ENCODE assay signal across 35 cellular contexts in the genomic region with DNA sequence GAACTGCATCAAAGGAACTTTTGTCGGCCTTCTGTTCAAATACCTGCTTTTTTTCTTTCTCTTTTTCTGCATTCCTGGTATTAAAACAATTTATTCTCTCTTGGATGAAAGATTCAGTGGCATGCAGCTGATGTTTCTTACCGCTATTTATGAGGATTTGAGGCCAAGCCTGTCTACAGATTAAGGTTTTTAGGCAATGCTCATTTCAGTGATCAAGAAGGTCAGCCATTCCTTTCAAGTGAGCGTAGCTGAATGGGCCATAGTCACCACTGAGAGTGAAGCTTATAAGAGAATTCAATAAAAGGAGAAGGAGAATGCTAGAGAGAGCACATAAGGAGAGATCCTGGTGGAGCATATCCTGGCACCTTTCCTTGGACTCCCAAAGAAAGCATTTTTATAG.
"Had no signal": no experiment of that assay in that cellular context is flagged by ENCODE, and none has a peak within 500 bp of the region (broad histone marks: within the 10 kb centered on the region; RNA-seq: fewer than 3 reads in every experiment).

No MANE protein-coding gene starts in this region.

- H3K27ac Mint-ChIP-seq: activated B cell treated with CpG ODN at 0.5 μM for 24 hours; activated CD8-positive, alpha-beta memory T cell treated with anti-CD3 and anti-CD28 coated beads, Interleukin-2, amount 10 ng/mL, durations not matched to agents 7 days and 5 days; activated CD8-positive, alpha-beta T cell treated with anti-CD3 and anti-CD28 coated beads, Interleukin-2, amount 10 ng/mL, durations not matched to agents 7 days and 5 days; activated naive CD4-positive, alpha-beta T cell treated with anti-CD3 and anti-CD28 coated beads for 36 hours; activated naive CD4-positive, alpha-beta T cell treated with anti-CD3 and anti-CD28 coated beads, Interleukin-2, amount 50 U/mL, for 24 hours; activated naive CD8-positive, alpha-beta T cell treated with anti-CD3 and anti-CD28 coated beads for 36 hours; activated naive CD8-positive, alpha-beta T cell treated with anti-CD3 and anti-CD28 coated beads, Interleukin-2, amount 50 U/mL, for 24 hours; activated T-helper 1 cell treated with anti-CD3 and anti-CD28 coated beads, Interleukin-12 subunit alpha, Interleukin-12 subunit beta, Interleukin-2, Interleukin-4 antibody, amounts not matched to agents 30 ng/mL and 10 ng/mL and 1 ng/mL, durations not matched to agents 14 hours and 24 hours and 36 hours; activated T-helper 2 cell treated with anti-CD3 and anti-CD28 coated beads, Interferon-gamma antibody, Interleukin-2, Interleukin-4, amounts not matched to agents 10 μg/mL and 5 μg/mL and 100 μg/mL, durations not matched to agents 14 hours and 24 hours and 36 hours; T-cell; T-helper 1 cell treated with Interleukin-12 subunit alpha and Interleukin-12 subunit beta and Interleukin-4 antibody, amounts not matched to agents 30 μg/mL and 1 μg/mL, for 36 hours had no signal

- H3K36me3 ChIP-seq: adrenal gland, brain microvascular endothelial cell, colonic mucosa, esophagus squamous epithelium, gastroesophageal sphincter, WERI-Rb-1 had no signal

- DNase-seq: activated B cell treated with CpG ODN at 0.5 μM for 24 hours; activated CD4-positive, alpha-beta T cell treated with anti-CD3 and anti-CD28 coated beads for 48 hours; activated CD4-positive, alpha-beta T cell treated with anti-CD3 and anti-CD28 coated beads, Interleukin-2, amount 50 U/mL, for 1 hour; activated CD4-positive, alpha-beta T cell treated with anti-CD3 and anti-CD28 coated beads, Interleukin-2, amount 50 U/mL, for 48 hours; activated CD8-positive, alpha-beta memory T cell treated with anti-CD3 and anti-CD28 coated beads, Interleukin-2, amount 10 ng/mL, durations not matched to agents 7 days and 5 days; activated CD8-positive, alpha-beta memory T cell treated with anti-CD3 and anti-CD28 coated beads, Interleukin-2, amount 50 U/mL, for 4 hours; activated CD8-positive, alpha-beta T cell treated with anti-CD3 and anti-CD28 coated beads, Interleukin-2, amount 10 ng/mL, durations not matched to agents 7 days and 5 days; activated effector memory CD4-positive, alpha-beta T cell treated with anti-CD3 and anti-CD28 coated beads, Interleukin-2, amount 50 U/mL, for 16 hours; activated naive CD4-positive, alpha-beta T cell treated with anti-CD3 and anti-CD28 coated beads for 36 hours; activated naive CD8-positive, alpha-beta T cell treated with anti-CD3 and anti-CD28 coated beads for 36 hours; activated naive CD8-positive, alpha-beta T cell treated with anti-CD3 and anti-CD28 coated beads, Interleukin-2, amount 50 U/mL, for 24 hours; activated T-cell treated with anti-CD3 and anti-CD28 coated beads, Interleukin-2, amount 50 U/mL, for 1 hour; activated T-cell treated with anti-CD3 and anti-CD28 coated beads, Interleukin-2, amount 50 U/mL, for 48 hours; adrenal gland; amygdala; aorta; brain microvascular endothelial cell; colonic mucosa; effector CD8-positive, alpha-beta T cell; esophagus squamous epithelium; foreskin melanocyte; SW 1271; T-cell; T-helper 9 cell; WERI-Rb-1 had no signal

- FAIRE-seq: bronchial epithelial cell, endothelial cell of umbilical vein had no signal

- H3K27me3 ChIP-seq: adrenal gland, brain microvascular endothelial cell, colonic mucosa, esophagus squamous epithelium, gastroesophageal sphincter had no signal

- H3K4me3 Mint-ChIP-seq: activated B cell treated with CpG ODN at 0.5 μM for 24 hours; activated CD8-positive, alpha-beta memory T cell treated with anti-CD3 and anti-CD28 coated beads, Interleukin-2, amount 10 ng/mL, durations not matched to agents 7 days and 5 days; activated CD8-positive, alpha-beta T cell treated with anti-CD3 and anti-CD28 coated beads, Interleukin-2, amount 10 ng/mL, durations not matched to agents 7 days and 5 days; activated naive CD4-positive, alpha-beta T cell treated with anti-CD3 and anti-CD28 coated beads for 36 hours; activated naive CD4-positive, alpha-beta T cell treated with anti-CD3 and anti-CD28 coated beads, Interleukin-2, amount 50 U/mL, for 24 hours; activated naive CD8-positive, alpha-beta T cell treated with anti-CD3 and anti-CD28 coated beads for 36 hours; activated naive CD8-positive, alpha-beta T cell treated with anti-CD3 and anti-CD28 coated beads, Interleukin-2, amount 50 U/mL, for 24 hours; activated T-helper 1 cell treated with anti-CD3 and anti-CD28 coated beads, Interleukin-12 subunit alpha, Interleukin-12 subunit beta, Interleukin-2, Interleukin-4 antibody, amounts not matched to agents 30 ng/mL and 10 ng/mL and 1 ng/mL, durations not matched to agents 14 hours and 24 hours and 36 hours; central memory CD8-positive, alpha-beta T cell; T-cell; T-helper 1 cell treated with Interleukin-12 subunit alpha and Interleukin-12 subunit beta and Interleukin-4 antibody, amounts not matched to agents 30 μg/mL and 1 μg/mL, for 36 hours had no signal

- H3K9me3 Mint-ChIP-seq: activated B cell treated with CpG ODN at 0.5 μM for 24 hours; activated naive CD4-positive, alpha-beta T cell treated with anti-CD3 and anti-CD28 coated beads for 36 hours; activated naive CD4-positive, alpha-beta T cell treated with anti-CD3 and anti-CD28 coated beads, Interleukin-2, amount 50 U/mL, for 24 hours; activated T-helper 1 cell treated with anti-CD3 and anti-CD28 coated beads, Interleukin-12 subunit alpha, Interleukin-12 subunit beta, Interleukin-2, Interleukin-4 antibody, amounts not matched to agents 30 ng/mL and 10 ng/mL and 1 ng/mL, durations not matched to agents 14 hours and 24 hours and 36 hours had no signal

- H3K4me3 ChIP-seq: adrenal gland, colonic mucosa, esophagus squamous epithelium, gastroesophageal sphincter had no signal

- H3K4me1 ChIP-seq: adrenal gland, colonic mucosa, esophagus squamous epithelium, gastroesophageal sphincter had no signal

- H3K36me3 Mint-ChIP-seq: activated CD8-positive, alpha-beta memory T cell treated with anti-CD3 and anti-CD28 coated beads, Interleukin-2, amount 10 ng/mL, durations not matched to agents 7 days and 5 days; activated naive CD4-positive, alpha-beta T cell treated with anti-CD3 and anti-CD28 coated beads, Interleukin-2, amount 50 U/mL, for 24 hours; activated naive CD8-positive, alpha-beta T cell treated with anti-CD3 and anti-CD28 coated beads for 36 hours; T-cell had no signal

- H3K9me3 ChIP-seq: adrenal gland, colonic mucosa, esophagus squamous epithelium had no signal

- H3K27ac ChIP-seq: adrenal gland, brain microvascular endothelial cell, colonic mucosa, epithelial cell of prostate, esophagus squamous epithelium, gastroesophageal sphincter, WERI-Rb-1 had no signal

- H3K27me3 Mint-ChIP-seq: activated B cell treated with CpG ODN at 0.5 μM for 24 hours; activated CD8-positive, alpha-beta memory T cell treated with anti-CD3 and anti-CD28 coated beads, Interleukin-2, amount 10 ng/mL, durations not matched to agents 7 days and 5 days; activated naive CD4-positive, alpha-beta T cell treated with anti-CD3 and anti-CD28 coated beads, Interleukin-2, amount 50 U/mL, for 24 hours; activated naive CD8-positive, alpha-beta T cell treated with anti-CD3 and anti-CD28 coated beads for 36 hours; activated naive CD8-positive, alpha-beta T cell treated with anti-CD3 and anti-CD28 coated beads, Interleukin-2, amount 50 U/mL, for 24 hours; central memory CD8-positive, alpha-beta T cell; T-cell had no signal

- ATAC-seq: activated CD4-positive, CD25-positive, alpha-beta regulatory T cell treated with anti-CD3 and anti-CD28 coated beads, Interleukin-2, amount 50 U/mL, for 24 hours; activated CD8-positive, alpha-beta memory T cell treated with anti-CD3 and anti-CD28 coated beads, Interleukin-2, amount 10 ng/mL, durations not matched to agents 7 days and 5 days; activated CD8-positive, alpha-beta T cell treated with anti-CD3 and anti-CD28 coated beads, Interleukin-2, amount 10 ng/mL, durations not matched to agents 7 days and 5 days; activated naive CD8-positive, alpha-beta T cell treated with anti-CD3 and anti-CD28 coated beads, Interleukin-2, amount 50 U/mL, for 24 hours; gastroesophageal sphincter; T-cell had no signal

- H3K4me1 Mint-ChIP-seq: activated B cell treated with CpG ODN at 0.5 μM for 24 hours; activated CD8-positive, alpha-beta memory T cell treated with anti-CD3 and anti-CD28 coated beads, Interleukin-2, amount 10 ng/mL, durations not matched to agents 7 days and 5 days; activated naive CD4-positive, alpha-beta T cell treated with anti-CD3 and anti-CD28 coated beads, Interleukin-2, amount 50 U/mL, for 24 hours; activated naive CD8-positive, alpha-beta T cell treated with anti-CD3 and anti-CD28 coated beads for 36 hours; activated naive CD8-positive, alpha-beta T cell treated with anti-CD3 and anti-CD28 coated beads, Interleukin-2, amount 50 U/mL, for 24 hours; central memory CD8-positive, alpha-beta T cell; T-cell had no signal
